Comparison of ENCODE assay signal across 9 cellular contexts in genomic region chr13:48265217-48265815, GRCh38. TPM values are rescaled to one million over a fixed set of nuclear protein-coding genes. Genes with fewer than 3 reads are reported as not detected.
DNase-seq lines count a peak whose midpoint lies in the region; ATAC-seq and TF ChIP-seq lines count a peak whose summit lies in the region.
"Had no signal": no experiment of that assay in that cellular context is flagged by ENCODE, and none has a peak within 500 bp of the region (broad histone marks: within the 10 kb centered on the region; RNA-seq: fewer than 3 reads in every experiment).

No MANE protein-coding gene starts in this region.

- no peak for DNase-seq in T-helper 17 cell
- DNase-seq in nephron progenitor cell, result no peak
- DNase-seq in smooth muscle cell (lab: John Stamatoyannopoulos, UW; ENCODE audit: unreplicated experiment), result no peak
- DNase-seq in activated gamma-delta T cell treated with Interleukin-2 at 50 U/mL for 16 hours, result no peak
- DNase-seq in NCI-H1417 treated with DMSO at 0.1 percent for 48 hours (lab: John Stamatoyannopoulos, UW), result no peak
- DNase-seq in gastrocnemius medialis, result no peak
- DNase-seq: NCI-H1048 had no signal

- H3K79me2 ChIP-seq in smooth muscle cell (ENCODE audit: low read depth), result no peaks in the 10 kb centered on the region

- ATAC-seq in GM18505 (IDR thresholded peaks at IDR 0.05; ENCODE audit: unreplicated experiment) (peak; percentile 85), HG02610 (IDR thresholded peaks at IDR 0.05; ENCODE audit: unreplicated experiment) (peak; percentile 68), T-helper 17 cell (peak; percentile 57), gastrocnemius medialis (no peak)

- H4K20me1 ChIP-seq in smooth muscle cell (ENCODE audit: low read depth), result peaks cover 5% of the 10 kb centered on the region

- H3K4me1 ChIP-seq in smooth muscle cell (ENCODE audit: low read depth), result no peaks in the 10 kb centered on the region
- peaks cover 20 to 23% of the 10 kb centered on the region in 2 donors for H3K4me1 ChIP-seq in gastrocnemius medialis

- H3K27ac ChIP-seq in smooth muscle cell (ENCODE audit: low read depth) (no peak overlapping the region), gastrocnemius medialis (peak overlapping the region in 1 of 4 donors; percentile 17)

- TF ChIP-seq POLR2A in GM18505 (IDR thresholded peaks at IDR 0.05; ENCODE audit: borderline replicate concordance, extremely low read depth, insufficient read depth, insufficient read length) (no peak), gastrocnemius medialis (IDR thresholded peaks at IDR 0.05) (no peak)

- H2AFZ ChIP-seq in smooth muscle cell (ENCODE audit: low read depth), result no peak overlapping the region

- TF ChIP-seq CTCF in nephron progenitor cell (IDR thresholded peaks at IDR 0.05) (no peak), smooth muscle cell (IDR thresholded peaks at IDR 0.05; ENCODE audit: borderline replicate concordance, insufficient read depth, poor library complexity, severe bottlenecking) (no peak), gastrocnemius medialis (IDR thresholded peaks at IDR 0.05 in 4 of 5, conservative IDR thresholded peaks at IDR 0.05 in 1 of 5) (no peak)

- peaks cover 39% of the 10 kb centered on the region for H3K4me1 Mint-ChIP-seq in T-helper 17 cell
- H3K4me1 Mint-ChIP-seq in nephron progenitor cell, result peaks cover 15% of the 10 kb centered on the region

- intact Hi-C loops in gastrocnemius medialis (cut with DNase I; ENCODE audit: low total_unique reads), result no loop called here

- H3K9me3 ChIP-seq in T-helper 17 cell (ENCODE audit: control insufficient read depth, low read length, poor library complexity, severe bottlenecking) (no peaks in the 10 kb centered on the region), smooth muscle cell (replicated peaks; ENCODE audit: low read depth) (no peaks in the 10 kb centered on the region), gastrocnemius medialis (no peaks in the 10 kb centered on the region)

- H3K9me3 Mint-ChIP-seq in nephron progenitor cell, result no peaks in the 10 kb centered on the region

- in situ Hi-C loops in gastrocnemius medialis (cut with MboI; ENCODE audit: low sequenced_read_pairs in 4 of 4), result no loop called here

- H3K27ac Mint-ChIP-seq in T-helper 17 cell (peak overlapping the region; percentile 95), nephron progenitor cell (peak overlapping the region; percentile 63)

- peaks cover 24% of the 10 kb centered on the region for H3K36me3 Mint-ChIP-seq in T-helper 17 cell (ENCODE audit: low read depth)
- peaks cover 57% of the 10 kb centered on the region for H3K36me3 Mint-ChIP-seq in nephron progenitor cell (ENCODE audit: low read depth)

- peaks cover 15% of the 10 kb centered on the region for H3K36me3 ChIP-seq in smooth muscle cell (ENCODE audit: low read depth)
- H3K36me3 ChIP-seq in gastrocnemius medialis, result peaks cover 0 to 34% of the 10 kb centered on the region in 2 donors

- H3F3A ChIP-seq in smooth muscle cell (ENCODE audit: low read depth), result no peaks in the 10 kb centered on the region

- no peak overlapping the region for H3K4me2 ChIP-seq in smooth muscle cell

- H3K4me3 ChIP-seq in smooth muscle cell (no peak overlapping the region), gastrocnemius medialis (no peak overlapping the region)

- 89% methylated on average over 8 of the region's 8 CpGs for WGBS in smooth muscle cell (ENCODE audit: low lambda C conversion rate)

- H3K27me3 ChIP-seq in smooth muscle cell (ENCODE audit: low read depth) (no peaks in the 10 kb centered on the region), gastrocnemius medialis (no peaks in the 10 kb centered on the region)

- H3K27me3 Mint-ChIP-seq in T-helper 17 cell (no peaks in the 10 kb centered on the region), nephron progenitor cell (ENCODE audit: low read depth, poor library complexity) (no peaks in the 10 kb centered on the region)

- no peak overlapping the region for H3K9ac ChIP-seq in smooth muscle cell (ENCODE audit: low read depth)

- H3K4me3 Mint-ChIP-seq in T-helper 17 cell, result peak overlapping the region; percentile 39
- no peak overlapping the region for H3K4me3 Mint-ChIP-seq in nephron progenitor cell

RNA-seq across cellular contexts. Expression of gene ITM2B, which starts 32.3 kb away (rescaled TPM):
- total RNA-seq in T-helper 17 cell (100 to 1,000 TPM; 396 to 450 TPM), smooth muscle cell (459 and 557 TPM in 2 replicates), gastrocnemius medialis (100 to 1,000 TPM; 107 to 209 (median 168) TPM)
- polyA plus RNA-seq in smooth muscle cell, result 397 and 411 TPM in 2 replicates

RNA-seq across cellular contexts. Expression of gene RB1, which starts 38.2 kb away (rescaled TPM):
- total RNA-seq in T-helper 17 cell, result 10 to 100 TPM; 15.9 to 16.2 TPM
- 38.1 and 40.2 TPM in 2 replicates for total RNA-seq in smooth muscle cell
- polyA plus RNA-seq in smooth muscle cell, result 12.5 and 15.1 TPM in 2 replicates
- 10 to 100 TPM; 29.3 to 45.6 (median 33.2) TPM for total RNA-seq in gastrocnemius medialis

Comparison
In these comparisons a context has a peak if more than half of its experiments do, and no peak if none do; other contexts are left out.
1. ATAC-seq: peak in GM18505 (single experiment), HG02610 (single experiment) and T-helper 17 cell (single experiment); none in gastrocnemius medialis (0 of 2).